8 cellular contexts compared by ENCODE assay signal in the genomic region with DNA sequence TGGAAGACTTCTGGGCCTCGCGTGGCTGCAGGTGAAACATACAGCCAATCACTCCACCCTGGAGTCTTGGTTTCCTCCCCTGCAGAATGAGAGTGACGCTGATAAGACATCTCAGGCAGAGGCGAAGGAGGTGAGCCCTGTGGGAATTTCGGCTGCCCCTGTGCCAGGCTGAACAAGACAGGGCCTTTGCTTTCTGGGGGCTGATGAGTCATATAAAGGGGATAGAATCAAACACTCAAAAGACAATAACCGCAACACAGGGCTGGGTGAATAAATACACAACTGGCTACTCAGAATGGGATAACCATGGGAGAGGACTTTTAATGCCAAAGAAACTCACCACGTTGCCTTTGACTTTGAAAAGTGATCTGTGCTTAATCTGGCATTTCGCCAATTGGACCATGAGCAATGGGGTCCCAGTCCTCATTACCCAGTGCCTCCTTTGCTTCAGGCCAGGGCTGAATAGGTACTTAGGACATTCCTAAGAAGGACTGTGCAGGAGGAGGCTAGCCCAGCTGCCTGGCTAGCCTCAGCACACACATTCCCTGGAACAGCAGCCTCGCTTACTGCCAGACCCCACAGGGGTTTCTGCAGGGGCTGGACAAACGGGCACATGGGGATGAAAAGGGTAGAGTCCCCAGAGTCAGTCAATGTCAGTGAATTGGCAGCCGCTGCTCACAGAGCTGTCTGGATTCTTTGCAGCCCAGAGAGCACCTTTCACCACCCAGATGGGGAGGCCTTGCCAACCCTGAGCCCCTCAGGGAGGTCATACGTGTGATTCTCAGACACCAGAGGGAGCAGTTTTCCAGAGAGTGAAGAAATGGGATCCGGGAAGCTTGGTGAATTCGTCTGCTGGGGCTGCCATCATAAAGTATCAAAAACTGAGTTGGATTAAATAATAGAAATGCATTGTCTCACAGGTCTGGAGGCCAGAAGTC.
DNase-seq lines count a peak whose midpoint lies in the region; ATAC-seq and TF ChIP-seq lines count a peak whose summit lies in the region.
"Had no signal": no experiment of that assay in that cellular context is flagged by ENCODE, and none has a peak within 500 bp of the region (broad histone marks: within the 10 kb centered on the region; RNA-seq: fewer than 3 reads in every experiment).

No MANE protein-coding gene starts in this region.

- H3K4me1 Mint-ChIP-seq in progenitor cell of endocrine pancreas (ENCODE audit: low read depth), result peaks cover 5% of the 10 kb centered on the region

- intact Hi-C loops in dorsolateral prefrontal cortex (cut with DNase I), result loop anchor here in 1 of 2 donors (10.0 kb wide), 1 partner anchor 141 kb away; the partner anchor contains the start of gene KCNMA1

- peaks cover 8% of the 10 kb centered on the region for H3K27me3 Mint-ChIP-seq in progenitor cell of endocrine pancreas

- peak; percentile 3 for TF ChIP-seq CTCF in GM13977 (IDR thresholded peaks at IDR 0.05; ENCODE audit: extremely low read depth, insufficient read depth, missing control alignments)
- peak in 45 of 56 donors; percentile 6 to 58 (median 33) for TF ChIP-seq CTCF in dorsolateral prefrontal cortex (IDR thresholded peaks at IDR 0.05 in 54 of 56, conservative IDR thresholded peaks at IDR 0.05 in 2 of 56; ENCODE audit: low read depth in 1 of 56, partially characterized antibody in 56 of 56)
- peak; percentile 44 for TF ChIP-seq CTCF in progenitor cell of endocrine pancreas (IDR thresholded peaks at IDR 0.05; ENCODE audit: unreplicated experiment)

- no peaks in the 10 kb centered on the region for H3K9me3 Mint-ChIP-seq in progenitor cell of endocrine pancreas (ENCODE audit: low read depth)
- H3K9me3 Mint-ChIP-seq: T-helper 1 cell treated with Interleukin-12 subunit alpha and Interleukin-12 subunit beta and Interleukin-4 antibody, amounts not matched to agents 30 μg/mL and 1 μg/mL, for 36 hours had no signal

- no peak overlapping the region for H3K4me3 Mint-ChIP-seq in progenitor cell of endocrine pancreas (ENCODE audit: low read depth)
- H3K4me3 Mint-ChIP-seq: T-helper 1 cell treated with Interleukin-12 subunit alpha and Interleukin-12 subunit beta and Interleukin-4 antibody, amounts not matched to agents 30 μg/mL and 1 μg/mL, for 36 hours had no signal

- in situ Hi-C loops in GM13977 (cut with MboI; ENCODE audit: low pct_unique_long_range_greater_than_20kb, low sequenced_read_pairs, unreplicated experiment), result no loop called here

- no peak for ATAC-seq in HG03045 (IDR thresholded peaks at IDR 0.05; ENCODE audit: unreplicated experiment)

- H3K4me3 ChIP-seq in dorsolateral prefrontal cortex, result no peak overlapping the region

- no peak for DNase-seq in GM13977 (ENCODE audit: low spot score)
- peak; percentile 55 for DNase-seq in LHCN-M2 (ENCODE audit: low read depth)
- no peak for DNase-seq in dorsolateral prefrontal cortex
- DNase-seq in progenitor cell of endocrine pancreas (ENCODE audit: low spot score, unreplicated experiment), result no peak
- no peak for DNase-seq in dedifferentiated amniotic fluid mesenchymal stem cell (ENCODE audit: extremely low spot score)
- no peak for DNase-seq in SKM-1 (lab: John Stamatoyannopoulos, UW; ENCODE audit: unreplicated experiment)

- H3K36me3 Mint-ChIP-seq in progenitor cell of endocrine pancreas (ENCODE audit: insufficient read depth), result no peaks in the 10 kb centered on the region

- no peaks in the 10 kb centered on the region for H3K27me3 ChIP-seq in dorsolateral prefrontal cortex

- peak overlapping the region in 1 of 59 donors; percentile 23 for H3K27ac ChIP-seq in dorsolateral prefrontal cortex

- no peak overlapping the region for H3K27ac Mint-ChIP-seq in progenitor cell of endocrine pancreas
- H3K27ac Mint-ChIP-seq: T-helper 1 cell treated with Interleukin-12 subunit alpha and Interleukin-12 subunit beta and Interleukin-4 antibody, amounts not matched to agents 30 μg/mL and 1 μg/mL, for 36 hours had no signal
